In genomic region chr1:183806650-183807049, GRCh38 we compare ENCODE assay signal across 12 cellular contexts. TPM values are rescaled to one million over a fixed set of nuclear protein-coding genes. Genes with fewer than 3 reads are reported as not detected.
DNase-seq lines count a peak whose midpoint lies in the region; ATAC-seq, FAIRE-seq and TF ChIP-seq lines count a peak whose summit lies in the region.
"Had no signal": no experiment of that assay in that cellular context is flagged by ENCODE, and none has a peak within 500 bp of the region (broad histone marks: within the 10 kb centered on the region; RNA-seq: fewer than 3 reads in every experiment).

No MANE protein-coding gene starts in this region.

- H3K4me1 ChIP-seq in gastrocnemius medialis, result peaks cover 5 to 9% of the 10 kb centered on the region in 2 donors

- H3K4me3 ChIP-seq in WI38 (ENCODE audit: low read depth, low read length) (peak overlapping the region; percentile 72), gastrocnemius medialis (peak overlapping the region; percentile 57 to 70 (median 60))

- TF ChIP-seq CTCF in WI38 (IDR thresholded peaks at IDR 0.05; ENCODE audit: low read depth, low read length) (no peak), gastrocnemius medialis (IDR thresholded peaks at IDR 0.05 in 4 of 5, conservative IDR thresholded peaks at IDR 0.05 in 1 of 5) (no peak)

- TF ChIP-seq POLR2A in gastrocnemius medialis (IDR thresholded peaks at IDR 0.05), result no peak

- in situ Hi-C loops in gastrocnemius medialis (cut with MboI; ENCODE audit: low sequenced_read_pairs in 4 of 4), result loop anchor here in 1 of 4 donors (10.0 kb wide), 1 partner anchor 108 kb away; no protein-coding TSS in a partner anchor

- H3K27me3 ChIP-seq in gastrocnemius medialis, result no peaks in the 10 kb centered on the region

- intact Hi-C loops in gastrocnemius medialis (cut with DNase I; ENCODE audit: low total_unique reads), result loop anchor here (10.0 kb wide), 1 partner anchor 108 kb away; no protein-coding TSS in a partner anchor

- no peaks in the 10 kb centered on the region for H3K36me3 ChIP-seq in gastrocnemius medialis

- ATAC-seq in gastrocnemius medialis, result no peak
- ATAC-seq in GM21367 (IDR thresholded peaks at IDR 0.05; ENCODE audit: unreplicated experiment), result no peak
- ATAC-seq: HCT116 had no signal

- H3K9me3 ChIP-seq in gastrocnemius medialis, result peaks cover 0 to 4% (median 0%) of the 10 kb centered on the region in 3 donors

- FAIRE-seq in urothelium cell line (lab: Jason Lieb, UNC), result no peak

- peak; percentile 39 for DNase-seq in DMS79 treated with DMSO at 0.1 percent for 48 hours (lab: John Stamatoyannopoulos, UW)
- peak; percentile 69 for DNase-seq in globus pallidus (ENCODE audit: low spot score)
- no peak for DNase-seq in gastrocnemius medialis
- DNase-seq in urothelium cell line (ENCODE audit: low spot score), result no peak
- DNase-seq in HuH-7 (ENCODE audit: low spot score), result no peak
- DNase-seq in NCI-H1930 (lab: John Stamatoyannopoulos, UW), result no peak
- DNase-seq: activated naive CD4-positive, alpha-beta T cell treated with anti-CD3 and anti-CD28 coated beads for 36 hours; COR-L47; NCI-H510A had no signal

- peak overlapping the region in 2 of 4 donors; percentile 15 to 71 for H3K27ac ChIP-seq in gastrocnemius medialis

RNA-seq across cellular contexts. Expression of gene RGL1, which starts 1.7 kb away (rescaled TPM):
- total RNA-seq in gastrocnemius medialis, result 1 to 10 TPM; 4.0 to 5.1 (median 4.8) TPM

Comparison
In these comparisons a context has a peak if more than half of its experiments do, and no peak if none do; other contexts are left out.
1. DNase-seq: peak in DMS79 treated with DMSO at 0.1 percent for 48 hours (single experiment) and globus pallidus (single experiment); none in gastrocnemius medialis (0 of 2), urothelium cell line (single experiment), HuH-7 (single experiment) and NCI-H1930 (0 of 2).